In genomic region chr4:8589336-8589735, GRCh38 we compare ENCODE assay signal across 4 cellular contexts.
TF ChIP-seq lines count a peak whose summit lies in the region.

No MANE protein-coding gene starts in this region.

TF ChIP-seq in SK-N-SH, 30 proteins besides CTCF, POLR2A, EP300 and RAD21 (continues in another document):
- TF ChIP-seq USF2 (IDR thresholded peaks at IDR 0.05; ENCODE audit: borderline replicate concordance, low read depth, low read length) (no peak), FOXM1 (IDR thresholded peaks at IDR 0.05; ENCODE audit: low read depth) (no peak), RFX5 (IDR thresholded peaks at IDR 0.05; ENCODE audit: low read length) (no peak), MEF2A (IDR thresholded peaks at IDR 0.05; ENCODE audit: borderline replicate concordance, low read depth) (no peak), SMC3 (IDR thresholded peaks at IDR 0.05; ENCODE audit: low read depth, low read length) (no peak), REST (IDR thresholded peaks at IDR 0.05; ENCODE audit: low read depth, low read length) (no peak), TAF1 (IDR thresholded peaks at IDR 0.05; ENCODE audit: borderline replicate concordance, low read depth, low read length) (no peak), FOXJ3 (CRISPR knock-in tag; IDR thresholded peaks at IDR 0.05) (no peak), TCF12 (IDR thresholded peaks at IDR 0.05) (no peak), GATA2 (CRISPR knock-in tag; IDR thresholded peaks at IDR 0.05) (no peak), TEAD4 (IDR thresholded peaks at IDR 0.05; ENCODE audit: borderline replicate concordance, insufficient read depth) (no peak), GABPA (IDR thresholded peaks at IDR 0.05; ENCODE audit: low read depth) (no peak), SIN3A (IDR thresholded peaks at IDR 0.05; ENCODE audit: borderline replicate concordance, low read depth, low read length) (no peak)

TF ChIP-seq in SK-N-SH treated with all-trans-retinoic acid at 6 μM for 48 hours, 23 proteins besides CTCF, POLR2A, EP300 and RAD21 (continues in another document):
- TF ChIP-seq POU6F1 (CRISPR knock-in tag; IDR thresholded peaks at IDR 0.05; ENCODE audit: borderline replicate concordance, low read depth), result no peak
- TF ChIP-seq ISL1 (CRISPR knock-in tag; IDR thresholded peaks at IDR 0.05), result no peak
- TF ChIP-seq TSHZ2 (CRISPR knock-in tag; IDR thresholded peaks at IDR 0.05), result no peak
- no peak for TF ChIP-seq CSRNP3 (CRISPR knock-in tag; IDR thresholded peaks at IDR 0.05)
- no peak for TF ChIP-seq ARNTL (CRISPR knock-in tag; IDR thresholded peaks at IDR 0.05; ENCODE audit: borderline replicate concordance, low read depth)
- no peak for TF ChIP-seq ZFP3 (CRISPR knock-in tag; IDR thresholded peaks at IDR 0.05)
- TF ChIP-seq GLIS3 (CRISPR knock-in tag; IDR thresholded peaks at IDR 0.05), result no peak
- TF ChIP-seq BACH2 (CRISPR knock-in tag; IDR thresholded peaks at IDR 0.05; ENCODE audit: borderline replicate concordance), result no peak

TF ChIP-seq in H1, 55 proteins besides CTCF, POLR2A, EP300 and RAD21:
- no peak for TF ChIP-seq FOSL1 (IDR thresholded peaks at IDR 0.05; ENCODE audit: insufficient read depth, low read depth, low read length)
- no peak for TF ChIP-seq RXRA (IDR thresholded peaks at IDR 0.05; ENCODE audit: insufficient read depth, low read depth, low read length)
- no peak for TF ChIP-seq MAX (IDR thresholded peaks at IDR 0.05)
- no peak for TF ChIP-seq CREB1 (IDR thresholded peaks at IDR 0.05)
- TF ChIP-seq NANOG (IDR thresholded peaks at IDR 0.05; ENCODE audit: insufficient read depth, low read depth, low read length, poor library complexity, severe bottlenecking), result no peak
- TF ChIP-seq SIX5 (IDR thresholded peaks at IDR 0.05; ENCODE audit: low read depth, low read length), result no peak
- TF ChIP-seq POU5F1 (IDR thresholded peaks at IDR 0.05; ENCODE audit: low read depth, low read length), result no peak
- no peak for TF ChIP-seq SIRT6 (IDR thresholded peaks at IDR 0.05; ENCODE audit: low read length)
- no peak for TF ChIP-seq CEBPB (IDR thresholded peaks at IDR 0.05; ENCODE audit: low read depth, low read length)
- TF ChIP-seq TEAD4 (IDR thresholded peaks at IDR 0.05; ENCODE audit: low read depth, low read length), result no peak
- TF ChIP-seq GTF2F1 (IDR thresholded peaks at IDR 0.05; ENCODE audit: borderline replicate concordance, low read depth, low read length), result no peak
- no peak for TF ChIP-seq ATF2 (IDR thresholded peaks at IDR 0.05; ENCODE audit: low read length)
- TF ChIP-seq SIN3A (conservative IDR thresholded peaks at IDR 0.05 in 1 of 2, IDR thresholded peaks at IDR 0.05 in 1 of 2; ENCODE audit: low read depth in 1 of 2, low read length in 2 of 2), result no peak
- TF ChIP-seq JUND (IDR thresholded peaks at IDR 0.05; ENCODE audit: low read length), result no peak
- TF ChIP-seq EGR1 (IDR thresholded peaks at IDR 0.05; ENCODE audit: borderline replicate concordance, low read depth, low read length), result no peak

TF ChIP-seq in GM23338, 12 proteins besides CTCF, POLR2A, EP300 and RAD21:
- TF ChIP-seq REST (IDR thresholded peaks at IDR 0.05; ENCODE audit: unreplicated experiment), result no peak
- no peak for TF ChIP-seq POLR2AphosphoS5 (IDR thresholded peaks at IDR 0.05; ENCODE audit: low read depth)
- TF ChIP-seq ETS1 (IDR thresholded peaks at IDR 0.05), result no peak
- TF ChIP-seq ZNF462 (CRISPR knock-in tag; IDR thresholded peaks at IDR 0.05), result no peak
- no peak for TF ChIP-seq STAT1 (IDR thresholded peaks at IDR 0.05; ENCODE audit: unreplicated experiment)
- no peak for TF ChIP-seq EZH2phosphoT487 (IDR thresholded peaks at IDR 0.05; ENCODE audit: unreplicated experiment)
- no peak for TF ChIP-seq JUNB (IDR thresholded peaks at IDR 0.05; ENCODE audit: unreplicated experiment)
- no peak for TF ChIP-seq NANOG (IDR thresholded peaks at IDR 0.05; ENCODE audit: borderline replicate concordance)
- no peak for TF ChIP-seq EZH2 (IDR thresholded peaks at IDR 0.05; ENCODE audit: low read depth, unreplicated experiment)
